Comparison of ENCODE assay signal across 26 cellular contexts in the genomic region with DNA sequence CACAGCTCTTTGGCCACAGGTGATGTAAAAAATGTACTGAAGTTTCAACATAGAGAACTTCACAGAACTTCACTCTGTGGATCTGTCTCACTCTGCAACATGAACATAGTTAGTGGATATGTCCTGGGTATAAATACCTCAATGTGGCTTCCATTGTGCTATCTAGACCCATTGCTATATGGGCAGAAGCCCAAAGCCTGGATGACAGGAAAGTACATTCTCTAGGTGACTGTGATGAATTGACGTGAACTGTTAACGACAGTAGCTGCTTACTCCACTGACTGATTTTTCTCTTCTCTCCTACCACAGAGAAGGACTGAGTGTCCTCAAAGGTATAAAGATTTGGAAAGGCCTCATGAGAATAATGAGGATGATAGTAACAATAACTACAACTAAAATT.
"Had no signal": no experiment of that assay in that cellular context is flagged by ENCODE, and none has a peak within 500 bp of the region (broad histone marks: within the 10 kb centered on the region; RNA-seq: fewer than 3 reads in every experiment).

No MANE protein-coding gene starts in this region.

- H3K27me3 ChIP-seq: stomach, suprapubic skin, testis, thyroid gland, tibial artery, tibial nerve, transverse colon, upper lobe of left lung, upper lobe of right lung, vagina had no signal

- H3K4me3 ChIP-seq: stomach, suprapubic skin, testis, thoracic aorta, thyroid gland, tibial artery, tibial nerve, transverse colon, upper lobe of left lung, upper lobe of right lung, uterus, vagina had no signal

- H3K4me1 ChIP-seq: stomach, suprapubic skin, testis, thyroid gland, tibial artery, tibial nerve, transverse colon, upper lobe of left lung, upper lobe of right lung, uterus, vagina had no signal

- ATAC-seq: stimulated activated effector memory CD8-positive, alpha-beta T cell treated with anti-CD3 and anti-CD28 coated beads, Interleukin-12 subunit alpha, Interleukin-12 subunit beta, amount 100 ng/mL, for 72 hours; stimulated activated memory B cell treated with anti-CD40 and anti-IgM and Interleukin-4, amounts not matched to agents 10 μg/mL and 1 μg/mL and 100 μg/mL, for 72 hours; stimulated activated naive B cell treated with anti-CD40 and anti-IgM and Interleukin-4, amounts not matched to agents 10 μg/mL and 1 μg/mL and 100 μg/mL, for 72 hours; stimulated activated naive CD8-positive, alpha-beta T cell treated with anti-CD3 and anti-CD28 coated beads, Interleukin-15, amount 100 ng/mL, for 72 hours; stimulated activated naive CD8-positive, alpha-beta T cell treated with anti-CD3 and anti-CD28 coated beads, Interleukin-15, Interleukin-2, amounts not matched to agents 100 U/mL and 50 U/mL, for 24 hours; upper lobe of right lung had no signal

- H3K27ac ChIP-seq: stomach, suprapubic skin, testis, thoracic aorta, thyroid gland, tibial artery, tibial nerve, transverse colon, upper lobe of left lung, upper lobe of right lung, uterus, vagina had no signal

- H3K36me3 ChIP-seq: stomach, suprapubic skin, thoracic aorta, thyroid gland, tibial artery, tibial nerve, transverse colon, upper lobe of left lung, upper lobe of right lung, uterus, vagina had no signal

- DNase-seq: stimulated activated CD4-positive, alpha-beta T cell treated with anti-CD3 and anti-CD28 coated beads, Interleukin-2, amount 100 ng/mL, for 48 hours; stimulated activated CD4-positive, alpha-beta T cell treated with anti-CD3 and anti-CD28 coated beads, Interleukin-4, amount 100 ng/mL, for 1 hour; stimulated activated CD4-positive, alpha-beta T cell treated with anti-CD3 and anti-CD28 coated beads, Interleukin-4, amount 100 ng/mL, for 24 hours; stimulated activated CD4-positive, alpha-beta T cell treated with anti-CD3 and anti-CD28 coated beads, Interleukin-4, amount 100 ng/mL, for 4 hours; stimulated activated CD8-positive, alpha-beta memory T cell treated with anti-CD3 and anti-CD28 coated beads, Interleukin-4, amount 100 ng/mL, for 48 hours; stimulated activated naive B cell treated with anti-CD40 and anti-IgM and Interleukin-4, amounts not matched to agents 10 μg/mL and 1 μg/mL and 100 μg/mL, for 72 hours; stimulated activated naive CD4-positive, alpha-beta T cell; stimulated activated naive CD4-positive, alpha-beta T cell treated with Interleukin-2 at 50 U/mL for 16 hours; stimulated activated naive CD8-positive, alpha-beta T cell treated with anti-CD3 and anti-CD28 coated beads, Interleukin-15, amount 100 ng/mL, for 72 hours; stimulated activated naive CD8-positive, alpha-beta T cell treated with anti-CD3 and anti-CD28 coated beads, Interleukin-15, Interleukin-2, amounts not matched to agents 100 U/mL and 50 U/mL, for 24 hours; stomach; substantia nigra; testis; thyroid gland; tibial artery; transverse colon; trophoblast cell; upper lobe of left lung; upper lobe of right lung; uterus had no signal

- H3K9me3 ChIP-seq: stomach, suprapubic skin, testis, thoracic aorta, thyroid gland, tibial artery, tibial nerve, transverse colon, upper lobe of left lung, upper lobe of right lung, uterus, vagina had no signal
